Comparison of ENCODE assay signal across 8 cellular contexts in genomic region chr22:37675930-37676571, GRCh38. TPM values are rescaled to one million over a fixed set of nuclear protein-coding genes. Genes with fewer than 3 reads are reported as not detected.
A peak's percentile ranks its signal among the peaks of the same experiment; 100 is the strongest.
DNase-seq lines count a peak whose midpoint lies in the region; ATAC-seq, FAIRE-seq and TF ChIP-seq lines count a peak whose summit lies in the region.

No MANE protein-coding gene starts in this region.

- peaks cover 7% of the 10 kb centered on the region for H3K4me1 ChIP-seq in foreskin keratinocyte

- H3K27ac ChIP-seq in foreskin keratinocyte, result peak overlapping the region; percentile 71

- ATAC-seq in activated CD8-positive, alpha-beta memory T cell treated with anti-CD3 and anti-CD28 coated beads, Interleukin-2, amount 10 ng/mL, durations not matched to agents 7 days and 5 days, result peak; percentile 1
- ATAC-seq in activated CD8-positive, alpha-beta T cell treated with anti-CD3 and anti-CD28 coated beads, Interleukin-2, amount 10 ng/mL, durations not matched to agents 7 days and 5 days, result peak; percentile 3
- ATAC-seq in foreskin keratinocyte (no peak), HG02588 (IDR thresholded peaks at IDR 0.05; ENCODE audit: unreplicated experiment) (no peak), HG02973 (IDR thresholded peaks at IDR 0.05; ENCODE audit: unreplicated experiment) (no peak)

- H3K36me3 Mint-ChIP-seq in activated CD8-positive, alpha-beta memory T cell treated with anti-CD3 and anti-CD28 coated beads, Interleukin-2, amount 10 ng/mL, durations not matched to agents 7 days and 5 days, result peaks cover 20% of the 10 kb centered on the region
- H3K36me3 Mint-ChIP-seq in activated CD8-positive, alpha-beta T cell treated with anti-CD3 and anti-CD28 coated beads, Interleukin-2, amount 10 ng/mL, durations not matched to agents 7 days and 5 days (ENCODE audit: low read depth), result peaks cover 27% of the 10 kb centered on the region

- POLR2A ChIA-PET in activated CD8-positive, alpha-beta T cell treated with anti-CD3 and anti-CD28 coated beads, Interleukin-2, amount 10 ng/mL, durations not matched to agents 7 days and 5 days (lab: Charles Lee), result interaction anchor here (0.7 to 4.5 kb wide), 9 partner anchors 10 to 277 kb away, joined by 3 to 33 read pairs (median 11); partner anchors contain the start of genes C22orf23, NOL12, PDXP and POLR2F

- no peaks in the 10 kb centered on the region for H3K9me3 Mint-ChIP-seq in activated CD8-positive, alpha-beta memory T cell treated with anti-CD3 and anti-CD28 coated beads, Interleukin-2, amount 10 ng/mL, durations not matched to agents 7 days and 5 days (ENCODE audit: low read depth)
- no peaks in the 10 kb centered on the region for H3K9me3 Mint-ChIP-seq in activated CD8-positive, alpha-beta T cell treated with anti-CD3 and anti-CD28 coated beads, Interleukin-2, amount 10 ng/mL, durations not matched to agents 7 days and 5 days (ENCODE audit: insufficient read depth)

- no peaks in the 10 kb centered on the region for H3K27me3 ChIP-seq in foreskin keratinocyte

- H3K4me3 Mint-ChIP-seq in activated CD8-positive, alpha-beta memory T cell treated with anti-CD3 and anti-CD28 coated beads, Interleukin-2, amount 10 ng/mL, durations not matched to agents 7 days and 5 days, result peak overlapping the region; percentile 83
- H3K4me3 Mint-ChIP-seq in activated CD8-positive, alpha-beta T cell treated with anti-CD3 and anti-CD28 coated beads, Interleukin-2, amount 10 ng/mL, durations not matched to agents 7 days and 5 days, result peak overlapping the region; percentile 82

- H3K27ac Mint-ChIP-seq in activated CD8-positive, alpha-beta memory T cell treated with anti-CD3 and anti-CD28 coated beads, Interleukin-2, amount 10 ng/mL, durations not matched to agents 7 days and 5 days, result peak overlapping the region; percentile 97
- H3K27ac Mint-ChIP-seq in activated CD8-positive, alpha-beta T cell treated with anti-CD3 and anti-CD28 coated beads, Interleukin-2, amount 10 ng/mL, durations not matched to agents 7 days and 5 days, result peak overlapping the region; percentile 99

- H3K4me1 Mint-ChIP-seq in activated CD8-positive, alpha-beta memory T cell treated with anti-CD3 and anti-CD28 coated beads, Interleukin-2, amount 10 ng/mL, durations not matched to agents 7 days and 5 days, result peaks cover 56% of the 10 kb centered on the region
- H3K4me1 Mint-ChIP-seq in activated CD8-positive, alpha-beta T cell treated with anti-CD3 and anti-CD28 coated beads, Interleukin-2, amount 10 ng/mL, durations not matched to agents 7 days and 5 days (ENCODE audit: low read depth), result peaks cover 57% of the 10 kb centered on the region

- DNase-seq in activated CD8-positive, alpha-beta memory T cell treated with anti-CD3 and anti-CD28 coated beads, Interleukin-2, amount 10 ng/mL, durations not matched to agents 7 days and 5 days, result peak; percentile 63
- DNase-seq in activated CD8-positive, alpha-beta memory T cell treated with anti-CD3 and anti-CD28 coated beads, Interleukin-2, amount 50 U/mL, for 4 hours, result no peak
- DNase-seq in activated CD8-positive, alpha-beta T cell treated with anti-CD3 and anti-CD28 coated beads, Interleukin-2, amount 10 ng/mL, durations not matched to agents 7 days and 5 days, result peak; percentile 51
- no peak for DNase-seq in foreskin keratinocyte
- peak; percentile 43 for DNase-seq in pons (ENCODE audit: low spot score)
- no peak for DNase-seq in RCC 7860 (ENCODE audit: low spot score)

- TF ChIP-seq CTCF in foreskin keratinocyte (conservative IDR thresholded peaks at IDR 0.05), result no peak

- no peaks in the 10 kb centered on the region for H3K27me3 Mint-ChIP-seq in activated CD8-positive, alpha-beta memory T cell treated with anti-CD3 and anti-CD28 coated beads, Interleukin-2, amount 10 ng/mL, durations not matched to agents 7 days and 5 days
- no peaks in the 10 kb centered on the region for H3K27me3 Mint-ChIP-seq in activated CD8-positive, alpha-beta T cell treated with anti-CD3 and anti-CD28 coated beads, Interleukin-2, amount 10 ng/mL, durations not matched to agents 7 days and 5 days (ENCODE audit: low read depth)

- no peak for FAIRE-seq in RCC 7860 (lab: Jason Lieb, UNC)

- CTCF ChIA-PET in activated CD8-positive, alpha-beta memory T cell treated with anti-CD3 and anti-CD28 coated beads, Interleukin-2, amount 10 ng/mL, durations not matched to agents 7 days and 5 days (lab: Charles Lee), result interaction anchor here (0.8 to 41.1 kb wide), 9 partner anchors 10 to 142 kb away, joined by 3 to 1064 read pairs (median 11); partner anchors contain the start of genes GGA1, NOL12, PDXP and SH3BP1
- CTCF ChIA-PET in activated CD8-positive, alpha-beta T cell treated with anti-CD3 and anti-CD28 coated beads, Interleukin-2, amount 10 ng/mL, durations not matched to agents 7 days and 5 days (lab: Charles Lee), result interaction anchor here (0.8 to 15.0 kb wide), 10 partner anchors 9 to 113 kb away, joined by 3 to 241 read pairs (median 10); partner anchors contain the start of genes GGA1, NOL12, PDXP and TRIOBP

RNA-seq across cellular contexts. Expression of gene LGALS1, which starts 0.6 kb away (rescaled TPM):
- 1,000 to 10,000 TPM; 1,392 to 1,515 TPM for total RNA-seq in activated CD8-positive, alpha-beta memory T cell treated with anti-CD3 and anti-CD28 coated beads, Interleukin-2, amount 10 ng/mL, durations not matched to agents 7 days and 5 days
- 1,000 to 10,000 TPM; 1,444 to 1,502 TPM for total RNA-seq in activated CD8-positive, alpha-beta T cell treated with anti-CD3 and anti-CD28 coated beads, Interleukin-2, amount 10 ng/mL, durations not matched to agents 7 days and 5 days
- 2,399 and 2,773 TPM in 2 replicates for total RNA-seq in foreskin keratinocyte
- 3,861 and 5,401 TPM in 2 replicates for polyA plus RNA-seq in foreskin keratinocyte

RNA-seq across cellular contexts. Expression of gene NOL12, which starts 10.1 kb away (rescaled TPM):
- total RNA-seq in activated CD8-positive, alpha-beta memory T cell treated with anti-CD3 and anti-CD28 coated beads, Interleukin-2, amount 10 ng/mL, durations not matched to agents 7 days and 5 days, result 10 to 100 TPM; 49.9 to 53.3 TPM
- 10 to 100 TPM; 42.6 to 45.3 TPM for total RNA-seq in activated CD8-positive, alpha-beta T cell treated with anti-CD3 and anti-CD28 coated beads, Interleukin-2, amount 10 ng/mL, durations not matched to agents 7 days and 5 days
- total RNA-seq in foreskin keratinocyte, result 31.1 and 33.2 TPM in 2 replicates
- polyA plus RNA-seq in foreskin keratinocyte, result 44.9 and 46.9 TPM in 2 replicates

RNA-seq across cellular contexts. Expression of gene PDXP, which starts 17.5 kb away (rescaled TPM):
- 10 to 100 TPM; 25.9 to 32.6 TPM for total RNA-seq in activated CD8-positive, alpha-beta memory T cell treated with anti-CD3 and anti-CD28 coated beads, Interleukin-2, amount 10 ng/mL, durations not matched to agents 7 days and 5 days
- total RNA-seq in activated CD8-positive, alpha-beta T cell treated with anti-CD3 and anti-CD28 coated beads, Interleukin-2, amount 10 ng/mL, durations not matched to agents 7 days and 5 days, result 10 to 100 TPM; 31.5 to 33.5 TPM
- total RNA-seq in foreskin keratinocyte, result 9.7 and 10.2 TPM in 2 replicates
- 12.5 and 13.3 TPM in 2 replicates for polyA plus RNA-seq in foreskin keratinocyte

RNA-seq across cellular contexts. Expression of gene TRIOBP, which starts 20.8 kb away (rescaled TPM):
- 10 to 100 TPM; 42.0 to 55.2 TPM for total RNA-seq in activated CD8-positive, alpha-beta memory T cell treated with anti-CD3 and anti-CD28 coated beads, Interleukin-2, amount 10 ng/mL, durations not matched to agents 7 days and 5 days
- 10 to 100 TPM; 45.2 to 45.8 TPM for total RNA-seq in activated CD8-positive, alpha-beta T cell treated with anti-CD3 and anti-CD28 coated beads, Interleukin-2, amount 10 ng/mL, durations not matched to agents 7 days and 5 days
- total RNA-seq in foreskin keratinocyte, result 35.1 and 36.7 TPM in 2 replicates
- polyA plus RNA-seq in foreskin keratinocyte, result 23.6 and 26.8 TPM in 2 replicates

RNA-seq across cellular contexts. Expression of gene SH3BP1, which starts 36.6 kb away (rescaled TPM):
- total RNA-seq in activated CD8-positive, alpha-beta memory T cell treated with anti-CD3 and anti-CD28 coated beads, Interleukin-2, amount 10 ng/mL, durations not matched to agents 7 days and 5 days, result 100 to 1,000 TPM; 231 to 275 TPM
- total RNA-seq in activated CD8-positive, alpha-beta T cell treated with anti-CD3 and anti-CD28 coated beads, Interleukin-2, amount 10 ng/mL, durations not matched to agents 7 days and 5 days, result 100 to 1,000 TPM; 216 to 218 TPM
- 48.6 and 51.5 TPM in 2 replicates for total RNA-seq in foreskin keratinocyte
- polyA plus RNA-seq in foreskin keratinocyte, result 61.9 and 71.5 TPM in 2 replicates

Comparison
In these comparisons a context has a peak if more than half of its experiments do, and no peak if none do; other contexts are left out.
1. DNase-seq: peak in activated CD8-positive, alpha-beta memory T cell treated with anti-CD3 and anti-CD28 coated beads, Interleukin-2, amount 10 ng/mL, durations not matched to agents 7 days and 5 days (single experiment), activated CD8-positive, alpha-beta T cell treated with anti-CD3 and anti-CD28 coated beads, Interleukin-2, amount 10 ng/mL, durations not matched to agents 7 days and 5 days (single experiment) and pons (single experiment); none in activated CD8-positive, alpha-beta memory T cell treated with anti-CD3 and anti-CD28 coated beads, Interleukin-2, amount 50 U/mL, for 4 hours (single experiment), foreskin keratinocyte (0 of 2) and RCC 7860 (single experiment).
2. ATAC-seq: peak in activated CD8-positive, alpha-beta memory T cell treated with anti-CD3 and anti-CD28 coated beads, Interleukin-2, amount 10 ng/mL, durations not matched to agents 7 days and 5 days (single experiment) and activated CD8-positive, alpha-beta T cell treated with anti-CD3 and anti-CD28 coated beads, Interleukin-2, amount 10 ng/mL, durations not matched to agents 7 days and 5 days (single experiment); none in foreskin keratinocyte (single experiment), HG02588 (single experiment) and HG02973 (single experiment).